9 cellular contexts compared by ENCODE assay signal in the genomic region with DNA sequence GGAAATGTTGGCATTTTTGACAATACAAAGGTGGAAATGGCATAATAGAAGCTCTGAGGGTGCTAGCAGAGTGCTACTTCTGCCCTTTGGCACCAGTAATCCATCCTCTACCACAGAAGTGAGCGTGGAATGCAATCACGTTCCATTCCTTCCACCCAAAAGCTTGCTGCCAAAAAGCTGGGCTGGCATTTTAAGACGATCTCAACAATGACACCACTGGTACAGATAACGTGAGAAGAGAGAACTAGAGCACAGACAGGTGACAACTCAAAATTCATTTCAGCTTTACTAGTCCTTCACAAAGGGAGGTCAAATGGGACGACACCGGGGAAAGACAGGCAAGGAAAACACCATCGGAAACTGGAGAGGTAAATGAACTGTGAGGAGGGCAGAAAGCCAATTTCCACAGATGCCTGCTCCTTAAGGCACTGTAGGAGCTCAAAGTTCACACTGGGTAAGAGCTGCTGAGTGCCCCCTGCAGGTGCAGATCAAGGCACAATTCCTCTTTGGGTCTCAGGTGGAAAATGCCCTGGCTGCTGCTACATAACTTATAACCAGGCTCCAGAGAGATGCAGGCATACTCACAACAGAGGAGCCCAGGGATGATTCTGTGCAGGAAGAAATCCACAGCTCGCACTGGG. TPM values are rescaled to one million over a fixed set of nuclear protein-coding genes. Genes with fewer than 3 reads are reported as not detected.
DNase-seq lines count a peak whose midpoint lies in the region; ATAC-seq, FAIRE-seq and TF ChIP-seq lines count a peak whose summit lies in the region.
"Had no signal": no experiment of that assay in that cellular context is flagged by ENCODE, and none has a peak within 500 bp of the region (broad histone marks: within the 10 kb centered on the region; RNA-seq: fewer than 3 reads in every experiment).

No MANE protein-coding gene starts in this region.

- H4K91ac ChIP-seq in mesenchymal stem cell (ENCODE audit: low read length): no peak overlapping the region

- H3K79me1 ChIP-seq in mesenchymal stem cell (replicated peaks; ENCODE audit: low read length, poor library complexity, severe bottlenecking): peaks cover 37% of the 10 kb centered on the region

- no peak for FAIRE-seq in pancreas (lab: Jason Lieb, UNC)

- no peak overlapping the region for H3K4me2 ChIP-seq in mesenchymal stem cell (ENCODE audit: low read length, poor library complexity, severe bottlenecking)

- no peaks in the 10 kb centered on the region for H3K27me3 Mint-ChIP-seq in effector memory CD8-positive, alpha-beta T cell
- H3K27me3 Mint-ChIP-seq in CD8-positive, alpha-beta T cell (ENCODE audit: low read depth): no peaks in the 10 kb centered on the region

- no peak overlapping the region for H3K4ac ChIP-seq in mesenchymal stem cell (ENCODE audit: low read depth in 1 of 2, low read length in 2 of 2)

- intact Hi-C loops in pancreas (cut with DNase I): no loop called here
- intact Hi-C loops in CD8-positive, alpha-beta T cell (cut with DNase I, micrococcal nuclease): no loop called here

- peak overlapping the region; percentile 41 to 91 for H3K27ac Mint-ChIP-seq in effector memory CD8-positive, alpha-beta T cell
- no peak overlapping the region for H3K27ac Mint-ChIP-seq in CD8-positive, alpha-beta T cell

- peak in 2 of 4 donors; percentile 15 to 17 for TF ChIP-seq CTCF in pancreas (IDR thresholded peaks at IDR 0.05)
- TF ChIP-seq CTCF in CD8-positive, alpha-beta T cell (IDR thresholded peaks at IDR 0.05): no peak

- POLR2A ChIA-PET in CD8-positive, alpha-beta T cell (lab: Charles Lee): no interaction called here

- DNase-seq in G401 (ENCODE audit: low spot score) (peak; percentile 91), NCI-H2171 treated with DMSO at 0.1 percent for 48 hours (lab: John Stamatoyannopoulos, UW) (peak; percentile 80), pancreas (peak in 4 of 6 donors; percentile 43 to 74 (median 59)), mesenchymal stem cell (no peak), NCI-H1930 (lab: John Stamatoyannopoulos, UW) (no peak), NOMO-1 treated with DMSO at 0.1 percent for 48 hours (lab: John Stamatoyannopoulos, UW; ENCODE audit: unreplicated experiment) (no peak)
- no peak for DNase-seq in effector memory CD8-positive, alpha-beta T cell
- DNase-seq in CD8-positive, alpha-beta T cell: no peak
- DNase-seq: hippocampal formation had no signal

- in situ Hi-C loops in G401 (cut with HindIII; ENCODE audit: low sequenced_read_pairs): no loop called here

- H2BK120ac ChIP-seq in mesenchymal stem cell (ENCODE audit: low read depth, low read length): no peak overlapping the region

- ATAC-seq in effector memory CD8-positive, alpha-beta T cell (replicated peaks): no peak
- peak; percentile 85 to 96 (median 91) for ATAC-seq in pancreas
- ATAC-seq in CD8-positive, alpha-beta T cell: no peak

- H3K9ac ChIP-seq in mesenchymal stem cell (ENCODE audit: low read length): no peak overlapping the region

- H3K36me3 ChIP-seq in pancreas: no peaks in the 10 kb centered on the region
- peaks cover 8 to 9% of the 10 kb centered on the region in 2 experiments for H3K36me3 ChIP-seq in mesenchymal stem cell (ENCODE audit: control insufficient read depth in 1 of 2, insufficient read depth in 2 of 2, low read depth in 1 of 2, low read length in 2 of 2)
- H3K36me3 ChIP-seq in CD8-positive, alpha-beta T cell (ENCODE audit: insufficient read depth, low read length): no peaks in the 10 kb centered on the region

- H3K27me3 ChIP-seq in pancreas: no peaks in the 10 kb centered on the region
- H3K27me3 ChIP-seq in mesenchymal stem cell (ENCODE audit: control insufficient read depth in 1 of 2, insufficient read depth in 1 of 2, low read length in 2 of 2): no peaks in the 10 kb centered on the region
- no peaks in the 10 kb centered on the region for H3K27me3 ChIP-seq in CD8-positive, alpha-beta T cell (ENCODE audit: insufficient read depth, low read length)

- H2BK12ac ChIP-seq in mesenchymal stem cell (ENCODE audit: low read length in 2 of 2): no peak overlapping the region

- H4K8ac ChIP-seq in mesenchymal stem cell (ENCODE audit: low read length): no peak overlapping the region

- H2BK15ac ChIP-seq in mesenchymal stem cell (ENCODE audit: low read depth, poor library complexity, severe bottlenecking): no peak overlapping the region

- H3K23ac ChIP-seq in mesenchymal stem cell (ENCODE audit: low read length in 2 of 2): no peak overlapping the region

- H3K4me3 Mint-ChIP-seq in effector memory CD8-positive, alpha-beta T cell: no peak overlapping the region
- H3K4me3 Mint-ChIP-seq in CD8-positive, alpha-beta T cell: no peak overlapping the region

- CTCF ChIA-PET in CD8-positive, alpha-beta T cell (lab: Charles Lee): interaction anchor here (0.9 kb wide), 1 partner anchor 16 kb away, joined by 3 read pairs; no protein-coding TSS in a partner anchor

- no peak overlapping the region for H2AK5ac ChIP-seq in mesenchymal stem cell (ENCODE audit: low read length, severe bottlenecking)

- no peak overlapping the region for H2AFZ ChIP-seq in mesenchymal stem cell (ENCODE audit: low read depth, low read length)

- no peak overlapping the region for H3K18ac ChIP-seq in mesenchymal stem cell (ENCODE audit: low read depth in 1 of 2, low read length in 2 of 2)

- H3K27ac ChIP-seq in pancreas: peak overlapping the region in 1 of 4 donors; percentile 34
- no peak overlapping the region for H3K27ac ChIP-seq in mesenchymal stem cell (ENCODE audit: low read length, poor library complexity, severe bottlenecking)
- no peak overlapping the region for H3K27ac ChIP-seq in CD8-positive, alpha-beta T cell (ENCODE audit: low read depth, low read length)

- peaks cover 0 to 2% of the 10 kb centered on the region in 2 donors for H3K9me3 Mint-ChIP-seq in effector memory CD8-positive, alpha-beta T cell
- H3K9me3 Mint-ChIP-seq in CD8-positive, alpha-beta T cell: no peaks in the 10 kb centered on the region

- no peak overlapping the region for H2BK5ac ChIP-seq in mesenchymal stem cell (ENCODE audit: low read depth, low read length, poor library complexity, severe bottlenecking)

- peaks cover 22% of the 10 kb centered on the region for H3K36me3 Mint-ChIP-seq in effector memory CD8-positive, alpha-beta T cell (ENCODE audit: insufficient read depth)
- H3K36me3 Mint-ChIP-seq in CD8-positive, alpha-beta T cell: peaks cover 36% of the 10 kb centered on the region

- no peak overlapping the region for H3K14ac ChIP-seq in mesenchymal stem cell (ENCODE audit: low read length in 2 of 2)

- WGBS in pancreas, 2 donors: 14 to 18% methylated on average over 8 of the region's 8 CpGs
- 93% methylated on average over 8 of the region's 8 CpGs for WGBS in mesenchymal stem cell

- H3K4me3 ChIP-seq in pancreas: no peak overlapping the region
- H3K4me3 ChIP-seq in mesenchymal stem cell (ENCODE audit: insufficient read depth in 1 of 2, low read depth in 1 of 2, low read length in 2 of 2): no peak overlapping the region
- H3K4me3 ChIP-seq in CD8-positive, alpha-beta T cell (ENCODE audit: low read depth, low read length): no peak overlapping the region

- no peaks in the 10 kb centered on the region for H3K9me3 ChIP-seq in pancreas
- no peaks in the 10 kb centered on the region for H3K9me3 ChIP-seq in mesenchymal stem cell (ENCODE audit: control insufficient read depth, low read length)
- no peaks in the 10 kb centered on the region for H3K9me3 ChIP-seq in CD8-positive, alpha-beta T cell (ENCODE audit: low read length)

- H3K4me1 ChIP-seq in pancreas (peaks cover 5 to 11% (median 7%) of the 10 kb centered on the region in 3 donors), mesenchymal stem cell (ENCODE audit: control insufficient read depth, insufficient read depth, low read depth, low read length) (peaks cover 12% of the 10 kb centered on the region)
- H3K4me1 ChIP-seq in CD8-positive, alpha-beta T cell (ENCODE audit: insufficient read depth, low read length): no peaks in the 10 kb centered on the region

- peaks cover 31 to 56% of the 10 kb centered on the region in 2 donors for H3K4me1 Mint-ChIP-seq in effector memory CD8-positive, alpha-beta T cell (ENCODE audit: low read depth in 2 of 2)
- H3K4me1 Mint-ChIP-seq in CD8-positive, alpha-beta T cell (ENCODE audit: low read depth): peaks cover 41% of the 10 kb centered on the region

RNA-seq across cellular contexts. Expression of gene RNU4ATAC, which starts 50.7 kb away (rescaled TPM):
- total RNA-seq in G401 (2014; rRNA removed; shearing (Covaris generic)): not detected in 2 replicates
- 1 to 10 TPM in 1 of 6 donors, not detected in 5; 6.6 TPM for total RNA-seq in pancreas
- not detected for polyA plus RNA-seq in pancreas
- polyA plus RNA-seq in mesenchymal stem cell (2013, experiment 1 of 2): not detected
- not detected for polyA plus RNA-seq in mesenchymal stem cell (2013, experiment 2 of 2)
- not detected for total RNA-seq in CD8-positive, alpha-beta T cell

Comparison
In these comparisons a context has a peak if more than half of its experiments do, and no peak if none do; other contexts are left out.
1. DNase-seq: peak in G401 (single experiment), NCI-H2171 treated with DMSO at 0.1 percent for 48 hours (single experiment) and pancreas (4 of 6); none in effector memory CD8-positive, alpha-beta T cell (0 of 3), mesenchymal stem cell (single experiment), NCI-H1930 (0 of 2), CD8-positive, alpha-beta T cell (0 of 7) and NOMO-1 treated with DMSO at 0.1 percent for 48 hours (single experiment).
2. ATAC-seq: peak in pancreas (4 of 4); none in effector memory CD8-positive, alpha-beta T cell (single experiment) and CD8-positive, alpha-beta T cell (single experiment).